Comparison of ENCODE assay signal across 1 cellular context in the genomic region with DNA sequence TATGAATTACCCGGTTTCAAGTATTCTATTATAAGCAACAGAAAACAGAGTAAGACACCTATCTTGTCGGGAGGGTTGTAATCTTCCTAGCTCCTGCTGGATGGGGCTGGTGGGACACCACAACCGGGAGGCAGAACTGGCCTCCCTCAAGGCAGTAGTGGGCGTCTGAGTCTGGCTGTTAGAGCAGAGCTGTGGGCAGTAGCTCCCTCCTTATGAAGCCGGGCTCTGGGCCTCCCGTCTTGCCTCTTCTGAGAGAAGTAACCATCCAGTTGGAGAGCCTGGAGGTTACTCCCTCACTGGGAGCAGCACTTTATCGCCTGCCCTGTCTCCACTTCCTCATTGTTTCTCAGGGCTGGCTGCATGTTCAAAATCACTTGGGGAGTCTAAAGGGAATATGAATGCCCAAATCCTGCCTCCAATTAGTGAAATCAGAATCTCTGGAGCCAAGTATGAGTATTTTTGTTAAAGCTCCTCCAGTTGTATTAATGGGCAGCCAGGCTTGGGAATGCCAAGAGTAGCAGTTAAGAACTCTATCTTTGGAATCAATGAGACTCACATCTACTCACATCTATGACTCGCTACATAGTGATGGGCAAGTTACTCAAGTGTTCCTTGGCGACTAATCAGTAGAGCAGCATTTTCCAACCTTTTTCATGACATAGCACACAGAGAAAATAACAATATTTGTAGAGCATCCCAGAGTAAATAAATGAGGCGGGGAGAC.
TF ChIP-seq lines count a peak whose summit lies in the region.

No MANE protein-coding gene starts in this region.

TF ChIP-seq in SK-N-SH, 30 proteins besides CTCF, POLR2A, EP300 and RAD21 (continued from another document):
- peak; percentile 17; the same call in 1 of the 2 replicates for TF ChIP-seq POLR2AphosphoS5 (IDR thresholded peaks at IDR 0.05; ENCODE audit: low read depth, low read length)
- TF ChIP-seq, protein P1, sequence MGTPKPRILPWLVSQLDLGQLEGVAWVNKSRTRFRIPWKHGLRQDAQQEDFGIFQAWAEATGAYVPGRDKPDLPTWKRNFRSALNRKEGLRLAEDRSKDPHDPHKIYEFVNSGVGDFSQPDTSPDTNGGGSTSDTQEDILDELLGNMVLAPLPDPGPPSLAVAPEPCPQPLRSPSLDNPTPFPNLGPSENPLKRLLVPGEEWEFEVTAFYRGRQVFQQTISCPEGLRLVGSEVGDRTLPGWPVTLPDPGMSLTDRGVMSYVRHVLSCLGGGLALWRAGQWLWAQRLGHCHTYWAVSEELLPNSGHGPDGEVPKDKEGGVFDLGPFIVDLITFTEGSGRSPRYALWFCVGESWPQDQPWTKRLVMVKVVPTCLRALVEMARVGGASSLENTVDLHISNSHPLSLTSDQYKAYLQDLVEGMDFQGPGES (IDR thresholded peaks at IDR 0.05; ENCODE audit: low read depth, low read length) = no peak
- TF ChIP-seq NFIC (IDR thresholded peaks at IDR 0.05; ENCODE audit: borderline replicate concordance) = peak; percentile 61
- TF ChIP-seq, protein P2, sequence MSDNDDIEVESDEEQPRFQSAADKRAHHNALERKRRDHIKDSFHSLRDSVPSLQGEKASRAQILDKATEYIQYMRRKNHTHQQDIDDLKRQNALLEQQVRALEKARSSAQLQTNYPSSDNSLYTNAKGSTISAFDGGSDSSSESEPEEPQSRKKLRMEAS (IDR thresholded peaks at IDR 0.05; ENCODE audit: low read depth) = no peak
- no peak for TF ChIP-seq YY1 (IDR thresholded peaks at IDR 0.05; ENCODE audit: low read depth)
